In genomic region chr22:29313126-29314071, GRCh38 we compare ENCODE assay signal across 9 cellular contexts. TPM values are rescaled to one million over a fixed set of nuclear protein-coding genes. Genes with fewer than 3 reads are reported as not detected.
DNase-seq lines count a peak whose midpoint lies in the region; ATAC-seq and TF ChIP-seq lines count a peak whose summit lies in the region.
"Had no signal": no experiment of that assay in that cellular context is flagged by ENCODE, and none has a peak within 500 bp of the region (broad histone marks: within the 10 kb centered on the region; RNA-seq: fewer than 3 reads in every experiment).

No MANE protein-coding gene starts in this region.

- no peaks in the 10 kb centered on the region; the same call in none of the 2 replicates for H3K27me3 ChIP-seq in Caco-2 (replicated peaks; ENCODE audit: control insufficient read depth, insufficient read depth, low read length)
- no peaks in the 10 kb centered on the region for H3K27me3 ChIP-seq in Panc1 (ENCODE audit: control insufficient read depth, insufficient read depth, low read length)

- TF ChIP-seq CTCF in Caco-2 (IDR thresholded peaks at IDR 0.05; ENCODE audit: insufficient read depth in 1 of 2, low read depth in 1 of 2, low read length in 1 of 2, severe bottlenecking in 1 of 2, unreplicated experiment in 1 of 2) (peak in 1 of 2 experiments; percentile 43), Panc1 (IDR thresholded peaks at IDR 0.05) (peak; percentile 75), epithelial cell of esophagus (IDR thresholded peaks at IDR 0.05; ENCODE audit: insufficient read depth, low read depth, low read length, missing control alignments) (peak; percentile 50), natural killer cell (IDR thresholded peaks at IDR 0.05) (peak; percentile 30)

- H3K36me3 ChIP-seq in Caco-2 (ENCODE audit: control insufficient read depth, insufficient read depth, low read length) (0 out of 2 replicates have a peak, but pooled peaks cover 1% of the 10 kb centered on the region), Panc1 (ENCODE audit: control insufficient read depth, insufficient read depth, low read length) (no peaks in the 10 kb centered on the region)

- CTCF ChIA-PET in Caco-2 (lab: Charles Lee): no interaction called here
- CTCF ChIA-PET in Panc1 (lab: Charles Lee): interaction anchor here (0.6 kb wide), 1 partner anchor 12 kb away, joined by 5 read pairs; no protein-coding TSS in a partner anchor

- peaks cover 12% of the 10 kb centered on the region for H3K4me1 Mint-ChIP-seq in Caco-2 (ENCODE audit: low read depth, unreplicated experiment)
- H3K4me1 Mint-ChIP-seq in natural killer cell: peaks cover 9 to 18% of the 10 kb centered on the region in 2 donors

- H3K9me3 Mint-ChIP-seq in Caco-2 (ENCODE audit: unreplicated experiment) (no peaks in the 10 kb centered on the region), natural killer cell (no peaks in the 10 kb centered on the region)

- intact Hi-C loops in Caco-2 (cut with micrococcal nuclease; ENCODE audit: unreplicated experiment) (no loop called here), Panc1 (cut with micrococcal nuclease; ENCODE audit: unreplicated experiment) (no loop called here), natural killer cell (cut with micrococcal nuclease) (no loop called here)

- H3K4me1 ChIP-seq in Caco-2: peaks cover 36% of the 10 kb centered on the region
- H3K4me1 ChIP-seq in Panc1 (ENCODE audit: control insufficient read depth, insufficient read depth, low read length): peaks cover 18% of the 10 kb centered on the region

- H3K36me3 Mint-ChIP-seq in Caco-2 (ENCODE audit: insufficient read depth, unreplicated experiment) (peaks cover 14% of the 10 kb centered on the region), natural killer cell (no peaks in the 10 kb centered on the region)

- H3K9me3 ChIP-seq in Caco-2: no peaks in the 10 kb centered on the region
- no peaks in the 10 kb centered on the region for H3K9me3 ChIP-seq in Panc1 (ENCODE audit: control insufficient read depth, insufficient read depth, low read depth, low read length)

- POLR2A ChIA-PET in Caco-2 (lab: Charles Lee): no interaction called here
- POLR2A ChIA-PET in Panc1 (lab: Charles Lee): no interaction called here

- in situ Hi-C loops in Panc1 (cut with HindIII; ENCODE audit: low pct_unique_long_range_greater_than_20kb, low sequenced_read_pairs): no loop called here

- BruUV-seq in Caco-2 (replicated peaks; lab: Mats Ljungman, UMichigan) (no TSS peak), Panc1 (replicated peaks; lab: Mats Ljungman, UMichigan) (no TSS peak)

- H3K27ac ChIP-seq in Panc1 (ENCODE audit: low read length): no peak overlapping the region
- H3K27ac ChIP-seq: epithelial cell of prostate had no signal

- H3K4me3 ChIP-seq in Caco-2 (ENCODE audit: low read depth, low read length) (no peak overlapping the region), Panc1 (ENCODE audit: low read depth in 2 of 2, low read length in 2 of 2) (no peak overlapping the region), epithelial cell of esophagus (ENCODE audit: low read length) (no peak overlapping the region)

- DNase-seq in Caco-2 (peak in 1 of 2 experiments; percentile 35), Panc1 (ENCODE audit: low read depth, low spot score) (no peak), epithelial cell of esophagus (ENCODE audit: low read depth) (peak; percentile 43), natural killer cell (no peak), activated gamma-delta T cell (lab: John Stamatoyannopoulos, UW) (no peak), KG1 (lab: John Stamatoyannopoulos, UW) (no peak), NK-92 (lab: John Stamatoyannopoulos, UW; ENCODE audit: unreplicated experiment) (no peak)

- H3K27ac Mint-ChIP-seq in Caco-2 (ENCODE audit: unreplicated experiment) (no peak overlapping the region), natural killer cell (no peak overlapping the region)

- H3K27me3 Mint-ChIP-seq in Caco-2 (ENCODE audit: insufficient read depth, unreplicated experiment) (peaks cover 12% of the 10 kb centered on the region), natural killer cell (ENCODE audit: low read depth in 2 of 2) (peaks cover 36 to 40% of the 10 kb centered on the region in 2 donors)

- ATAC-seq in Panc1: no peak
- ATAC-seq in natural killer cell: peak in 2 of 3 donors; percentile 36 to 45
- ATAC-seq in GM19035 (IDR thresholded peaks at IDR 0.05; ENCODE audit: unreplicated experiment): no peak

- peak overlapping the region; percentile 62 for H3K4me3 Mint-ChIP-seq in Caco-2 (ENCODE audit: unreplicated experiment)
- no peak overlapping the region for H3K4me3 Mint-ChIP-seq in natural killer cell

RNA-seq across cellular contexts. Expression of gene RASL10A, which starts 2.1 kb away (rescaled TPM):
- total RNA-seq in Caco-2 (2022): 1.1 and 1.8 TPM in 2 replicates
- total RNA-seq in Panc1 (2021; ENCODE audit: unreplicated experiment): 2.6 TPM
- polyA plus RNA-seq in Panc1 (2012; ENCODE audit: insufficient read length): 2.4 TPM
- under 1 TPM in 2 of 3 donors, not detected in 1; 0.20 to 0.28 TPM for total RNA-seq in natural killer cell

RNA-seq across cellular contexts. Expression of gene GAS2L1, which starts 6.9 kb away (rescaled TPM):
- total RNA-seq in Caco-2 (2022) (20.4 and 21.1 TPM in 2 replicates), Panc1 (2021; ENCODE audit: unreplicated experiment) (68.8 TPM), natural killer cell (1 to 10 TPM in 2 of 3 donors, under 1 TPM in 1; 0.57 to 4.1 (median 2.8) TPM)
- 74.4 TPM for polyA plus RNA-seq in Panc1 (2012; ENCODE audit: insufficient read length)

RNA-seq across cellular contexts. Expression of gene EWSR1, which starts 45.3 kb away (rescaled TPM):
- total RNA-seq in Caco-2 (2022) (343 and 358 TPM in 2 replicates), Panc1 (2021; ENCODE audit: unreplicated experiment) (272 TPM), natural killer cell (100 to 1,000 TPM; 366 to 387 (median 382) TPM)
- 240 TPM for polyA plus RNA-seq in Panc1 (2012; ENCODE audit: insufficient read length)

RNA-seq across cellular contexts. Expression of gene RHBDD3, which starts 45.6 kb away (rescaled TPM):
- 47.7 and 49.6 TPM in 2 replicates for total RNA-seq in Caco-2 (2022)
- total RNA-seq in Panc1 (2021; ENCODE audit: unreplicated experiment): 49.6 TPM
- 48.2 TPM for polyA plus RNA-seq in Panc1 (2012; ENCODE audit: insufficient read length)
- 10 to 100 TPM; 16.6 to 20.9 (median 17.9) TPM for total RNA-seq in natural killer cell

Comparison
In these comparisons a context has a peak if more than half of its experiments do, and no peak if none do; other contexts are left out.
1. ATAC-seq: peak in natural killer cell (2 of 3); none in Panc1 (single experiment) and GM19035 (single experiment).